ENCODE assay signal across 21 cellular contexts in genomic region chr5:168721354-168721753, GRCh38.
"Had no signal": no experiment of that assay in that cellular context is flagged by ENCODE, and none has a peak within 500 bp of the region (broad histone marks: within the 10 kb centered on the region; RNA-seq: fewer than 3 reads in every experiment).

No MANE protein-coding gene starts in this region.

- H3K4me1 Mint-ChIP-seq: activated CD4-positive, alpha-beta memory T cell treated with anti-CD3 and anti-CD28 coated beads, Interleukin-2, amount 10 ng/mL, durations not matched to agents 7 days and 5 days; activated CD4-positive, alpha-beta T cell treated with anti-CD3 and anti-CD28 coated beads, Interleukin-2, amount 10 ng/mL, durations not matched to agents 7 days and 5 days; activated naive CD4-positive, alpha-beta T cell treated with anti-CD3 and anti-CD28 coated beads, Interleukin-2, amount 10 ng/mL, durations not matched to agents 7 days and 5 days; activated naive CD8-positive, alpha-beta T cell treated with anti-CD3 and anti-CD28 coated beads, Interleukin-2, amount 10 ng/mL, durations not matched to agents 7 days and 5 days had no signal

- H3K9me3 Mint-ChIP-seq: activated naive CD4-positive, alpha-beta T cell treated with anti-CD3 and anti-CD28 coated beads, Interleukin-2, amount 50 U/mL, for 72 hours; activated T-cell treated with anti-CD3 and anti-CD28 coated beads, Interleukin-2, amount 50 U/mL, for 72 hours had no signal

- H3K36me3 Mint-ChIP-seq: activated naive CD4-positive, alpha-beta T cell treated with anti-CD3 and anti-CD28 coated beads, Interleukin-2, amount 10 ng/mL, durations not matched to agents 7 days and 5 days; activated naive CD4-positive, alpha-beta T cell treated with anti-CD3 and anti-CD28 coated beads, Interleukin-2, amount 50 U/mL, for 72 hours; activated naive CD8-positive, alpha-beta T cell treated with anti-CD3 and anti-CD28 coated beads, Interleukin-2, amount 10 ng/mL, durations not matched to agents 7 days and 5 days had no signal

- H3K4me3 Mint-ChIP-seq: activated CD4-positive, alpha-beta memory T cell treated with anti-CD3 and anti-CD28 coated beads, Interleukin-2, amount 10 ng/mL, durations not matched to agents 7 days and 5 days; activated CD4-positive, alpha-beta T cell treated with anti-CD3 and anti-CD28 coated beads, Interleukin-2, amount 10 ng/mL, durations not matched to agents 7 days and 5 days; activated naive CD4-positive, alpha-beta T cell treated with anti-CD3 and anti-CD28 coated beads, Interleukin-2, amount 10 ng/mL, durations not matched to agents 7 days and 5 days; activated naive CD8-positive, alpha-beta T cell treated with anti-CD3 and anti-CD28 coated beads, Interleukin-2, amount 10 ng/mL, durations not matched to agents 7 days and 5 days; activated T-cell treated with anti-CD3 and anti-CD28 coated beads, Interleukin-2, amount 50 U/mL, for 24 hours; activated T-cell treated with anti-CD3 and anti-CD28 coated beads, Interleukin-2, amount 50 U/mL, for 72 hours had no signal

- H3K27ac Mint-ChIP-seq: activated CD4-positive, alpha-beta memory T cell treated with anti-CD3 and anti-CD28 coated beads, Interleukin-2, amount 10 ng/mL, durations not matched to agents 7 days and 5 days; activated CD4-positive, alpha-beta T cell treated with anti-CD3 and anti-CD28 coated beads, Interleukin-2, amount 10 ng/mL, durations not matched to agents 7 days and 5 days; activated naive CD4-positive, alpha-beta T cell treated with anti-CD3 and anti-CD28 coated beads, Interleukin-2, amount 10 ng/mL, durations not matched to agents 7 days and 5 days; activated naive CD4-positive, alpha-beta T cell treated with anti-CD3 and anti-CD28 coated beads, Interleukin-2, amount 50 U/mL, for 72 hours; activated naive CD8-positive, alpha-beta T cell treated with anti-CD3 and anti-CD28 coated beads, Interleukin-2, amount 10 ng/mL, durations not matched to agents 7 days and 5 days; activated T-cell treated with anti-CD3 and anti-CD28 coated beads, Interleukin-2, amount 50 U/mL, for 24 hours; activated T-cell treated with anti-CD3 and anti-CD28 coated beads, Interleukin-2, amount 50 U/mL, for 72 hours had no signal

- H3K27me3 Mint-ChIP-seq: activated CD4-positive, alpha-beta T cell treated with anti-CD3 and anti-CD28 coated beads, Interleukin-2, amount 10 ng/mL, durations not matched to agents 7 days and 5 days; activated naive CD4-positive, alpha-beta T cell treated with anti-CD3 and anti-CD28 coated beads, Interleukin-2, amount 10 ng/mL, durations not matched to agents 7 days and 5 days had no signal

- ATAC-seq: activated naive CD4-positive, alpha-beta T cell treated with anti-CD3 and anti-CD28 coated beads, Interleukin-2, amount 50 U/mL, for 72 hours; activated T-cell treated with anti-CD3 and anti-CD28 coated beads, Interleukin-2, amount 50 U/mL, for 72 hours had no signal

- DNase-seq: activated CD4-positive, alpha-beta memory T cell treated with anti-CD3 and anti-CD28 coated beads, Interleukin-2, amount 10 ng/mL, durations not matched to agents 7 days and 5 days; activated CD4-positive, alpha-beta T cell treated with anti-CD3 and anti-CD28 coated beads for 1 hour; activated CD4-positive, alpha-beta T cell treated with anti-CD3 and anti-CD28 coated beads for 4 hours; activated CD4-positive, alpha-beta T cell treated with anti-CD3 and anti-CD28 coated beads, Interleukin-2, amount 10 ng/mL, durations not matched to agents 7 days and 5 days; activated CD4-positive, alpha-beta T cell treated with anti-CD3 and anti-CD28 coated beads, Interleukin-2, amount 50 U/mL, for 4 hours; activated CD8-positive, alpha-beta memory T cell treated with anti-CD3 and anti-CD28 coated beads, Interleukin-2, amount 50 U/mL, for 48 hours; activated gamma-delta T cell; activated naive CD4-positive, alpha-beta T cell; activated naive CD4-positive, alpha-beta T cell treated with anti-CD3 and anti-CD28 coated beads, Interleukin-2, amount 10 ng/mL, durations not matched to agents 7 days and 5 days; activated naive CD8-positive, alpha-beta T cell treated with anti-CD3 and anti-CD28 coated beads, Interleukin-2, amount 10 ng/mL, durations not matched to agents 7 days and 5 days; activated T-cell treated with anti-CD3 and anti-CD28 coated beads for 4 hours; activated T-cell treated with anti-CD3 and anti-CD28 coated beads, Interleukin-2, amount 50 U/mL, for 24 hours; activated T-cell treated with anti-CD3 and anti-CD28 coated beads, Interleukin-2, amount 50 U/mL, for 72 hours; caudate nucleus; cortex of kidney; dermis blood vessel endothelial cell; effector CD8-positive, alpha-beta T cell; esophagus squamous epithelium; foreskin melanocyte; T-helper 2 cell had no signal
